17 cellular contexts compared by ENCODE assay signal in genomic region chr1:169853335-169853734, GRCh38.
"Had no signal": no experiment of that assay in that cellular context is flagged by ENCODE, and none has a peak within 500 bp of the region (broad histone marks: within the 10 kb centered on the region; RNA-seq: fewer than 3 reads in every experiment).

No MANE protein-coding gene starts in this region.

- H3K27ac Mint-ChIP-seq: activated naive CD8-positive, alpha-beta T cell treated with anti-CD3 and anti-CD28 coated beads, Interleukin-2, amount 50 U/mL, for 24 hours; activated T-cell treated with anti-CD3 and anti-CD28 coated beads, Interleukin-2, amount 50 U/mL, for 24 hours had no signal

- H3K9me3 ChIP-seq: ascending aorta, heart right ventricle, stomach had no signal

- DNase-seq: activated CD4-positive, alpha-beta T cell treated with anti-CD3 and anti-CD28 coated beads, Interleukin-2, amount 50 U/mL, for 4 hours; activated CD4-positive, CD25-positive, alpha-beta regulatory T cell treated with anti-CD3 and anti-CD28 coated beads, Interleukin-2, amount 50 U/mL, for 72 hours; activated gamma-delta T cell; activated naive CD8-positive, alpha-beta T cell treated with anti-CD3 and anti-CD28 coated beads, Interleukin-2, amount 50 U/mL, for 24 hours; activated T-cell treated with anti-CD3 and anti-CD28 coated beads, Interleukin-2, amount 50 U/mL, for 24 hours; effector CD4-positive, alpha-beta T cell; foreskin melanocyte; heart right ventricle; islet precursor cell; mammary epithelial cell; natural killer cell; stimulated activated CD4-positive, alpha-beta T cell treated with anti-CD3 and anti-CD28 coated beads, Interleukin-4, amount 100 ng/mL, for 1 hour; stimulated activated CD8-positive, alpha-beta memory T cell treated with anti-CD3 and anti-CD28 coated beads, Interleukin-4, amount 100 ng/mL, for 48 hours; stomach had no signal

- H3K27me3 Mint-ChIP-seq: activated naive CD8-positive, alpha-beta T cell treated with anti-CD3 and anti-CD28 coated beads, Interleukin-2, amount 50 U/mL, for 24 hours; activated T-cell treated with anti-CD3 and anti-CD28 coated beads, Interleukin-2, amount 50 U/mL, for 24 hours had no signal

- H3K9me3 Mint-ChIP-seq: activated naive CD8-positive, alpha-beta T cell treated with anti-CD3 and anti-CD28 coated beads, Interleukin-2, amount 50 U/mL, for 24 hours; activated T-cell treated with anti-CD3 and anti-CD28 coated beads, Interleukin-2, amount 50 U/mL, for 24 hours; natural killer cell had no signal

- H3K4me3 Mint-ChIP-seq: activated naive CD8-positive, alpha-beta T cell treated with anti-CD3 and anti-CD28 coated beads, Interleukin-2, amount 50 U/mL, for 24 hours; activated T-cell treated with anti-CD3 and anti-CD28 coated beads, Interleukin-2, amount 50 U/mL, for 24 hours; natural killer cell had no signal

- H3K4me1 Mint-ChIP-seq: activated naive CD8-positive, alpha-beta T cell treated with anti-CD3 and anti-CD28 coated beads, Interleukin-2, amount 50 U/mL, for 24 hours had no signal

- ATAC-seq: activated naive CD8-positive, alpha-beta T cell treated with anti-CD3 and anti-CD28 coated beads, Interleukin-2, amount 50 U/mL, for 24 hours; left lobe of liver; natural killer cell had no signal

- H3K27me3 ChIP-seq: ascending aorta, heart right ventricle, stomach had no signal

- H3K4me3 ChIP-seq: ascending aorta, coronary artery, heart right ventricle, stomach had no signal
